ENCODE assay signal across 2 cellular contexts in genomic region chr1:39150779-39151178, GRCh38.
TF ChIP-seq lines count a peak whose summit lies in the region.

No MANE protein-coding gene starts in this region.

TF ChIP-seq in IMR-90, 13 proteins besides CTCF, POLR2A, EP300 and RAD21:
- TF ChIP-seq, protein P1, sequence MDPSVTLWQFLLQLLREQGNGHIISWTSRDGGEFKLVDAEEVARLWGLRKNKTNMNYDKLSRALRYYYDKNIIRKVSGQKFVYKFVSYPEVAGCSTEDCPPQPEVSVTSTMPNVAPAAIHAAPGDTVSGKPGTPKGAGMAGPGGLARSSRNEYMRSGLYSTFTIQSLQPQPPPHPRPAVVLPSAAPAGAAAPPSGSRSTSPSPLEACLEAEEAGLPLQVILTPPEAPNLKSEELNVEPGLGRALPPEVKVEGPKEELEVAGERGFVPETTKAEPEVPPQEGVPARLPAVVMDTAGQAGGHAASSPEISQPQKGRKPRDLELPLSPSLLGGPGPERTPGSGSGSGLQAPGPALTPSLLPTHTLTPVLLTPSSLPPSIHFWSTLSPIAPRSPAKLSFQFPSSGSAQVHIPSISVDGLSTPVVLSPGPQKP (IDR thresholded peaks at IDR 0.05; ENCODE audit: borderline replicate concordance, low read depth, low read length), result no peak
- TF ChIP-seq CEBPB (IDR thresholded peaks at IDR 0.05; ENCODE audit: low read depth, low read length), result no peak
- TF ChIP-seq SMC3 (IDR thresholded peaks at IDR 0.05; ENCODE audit: low read depth, low read length), result no peak
- TF ChIP-seq BHLHE40 (IDR thresholded peaks at IDR 0.05; ENCODE audit: low read depth, low read length), result no peak
- no peak for TF ChIP-seq MXI1 (IDR thresholded peaks at IDR 0.05; ENCODE audit: borderline replicate concordance, low read depth, low read length)
- no peak for TF ChIP-seq RCOR1 (IDR thresholded peaks at IDR 0.05; ENCODE audit: insufficient replicate concordance, low read length)
- no peak for TF ChIP-seq NFE2L2 (IDR thresholded peaks at IDR 0.05; ENCODE audit: low read depth, low read length)
- TF ChIP-seq MAZ (IDR thresholded peaks at IDR 0.05; ENCODE audit: borderline replicate concordance, low read depth, low read length), result no peak
- TF ChIP-seq, protein P2, sequence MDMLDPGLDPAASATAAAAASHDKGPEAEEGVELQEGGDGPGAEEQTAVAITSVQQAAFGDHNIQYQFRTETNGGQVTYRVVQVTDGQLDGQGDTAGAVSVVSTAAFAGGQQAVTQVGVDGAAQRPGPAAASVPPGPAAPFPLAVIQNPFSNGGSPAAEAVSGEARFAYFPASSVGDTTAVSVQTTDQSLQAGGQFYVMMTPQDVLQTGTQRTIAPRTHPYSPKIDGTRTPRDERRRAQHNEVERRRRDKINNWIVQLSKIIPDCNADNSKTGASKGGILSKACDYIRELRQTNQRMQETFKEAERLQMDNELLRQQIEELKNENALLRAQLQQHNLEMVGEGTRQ (IDR thresholded peaks at IDR 0.05; ENCODE audit: low read depth, low read length), result no peak
- TF ChIP-seq MAFK (IDR thresholded peaks at IDR 0.05; ENCODE audit: low read depth, low read length), result no peak
- no peak for TF ChIP-seq FOS (IDR thresholded peaks at IDR 0.05; ENCODE audit: low read depth, low read length)
- TF ChIP-seq RFX5 (IDR thresholded peaks at IDR 0.05; ENCODE audit: low read depth, low read length), result no peak
- TF ChIP-seq CHD1 (IDR thresholded peaks at IDR 0.05; ENCODE audit: low read depth, low read length), result no peak
TF ChIP-seq in IMR-90: peak in this region for 0.

TF ChIP-seq in endothelial cell of umbilical vein, 7 proteins besides CTCF, POLR2A, EP300 and RAD21:
- TF ChIP-seq GATA2 (IDR thresholded peaks at IDR 0.05; ENCODE audit: insufficient read depth, insufficient read length, low read depth, low read length), result peak; percentile 60
- TF ChIP-seq, protein P3, sequence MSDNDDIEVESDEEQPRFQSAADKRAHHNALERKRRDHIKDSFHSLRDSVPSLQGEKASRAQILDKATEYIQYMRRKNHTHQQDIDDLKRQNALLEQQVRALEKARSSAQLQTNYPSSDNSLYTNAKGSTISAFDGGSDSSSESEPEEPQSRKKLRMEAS (IDR thresholded peaks at IDR 0.05; ENCODE audit: insufficient read depth, insufficient read length), result no peak
TF ChIP-seq in endothelial cell of umbilical vein: peak in this region for 1.
